18 cellular contexts compared by ENCODE assay signal in the genomic region with DNA sequence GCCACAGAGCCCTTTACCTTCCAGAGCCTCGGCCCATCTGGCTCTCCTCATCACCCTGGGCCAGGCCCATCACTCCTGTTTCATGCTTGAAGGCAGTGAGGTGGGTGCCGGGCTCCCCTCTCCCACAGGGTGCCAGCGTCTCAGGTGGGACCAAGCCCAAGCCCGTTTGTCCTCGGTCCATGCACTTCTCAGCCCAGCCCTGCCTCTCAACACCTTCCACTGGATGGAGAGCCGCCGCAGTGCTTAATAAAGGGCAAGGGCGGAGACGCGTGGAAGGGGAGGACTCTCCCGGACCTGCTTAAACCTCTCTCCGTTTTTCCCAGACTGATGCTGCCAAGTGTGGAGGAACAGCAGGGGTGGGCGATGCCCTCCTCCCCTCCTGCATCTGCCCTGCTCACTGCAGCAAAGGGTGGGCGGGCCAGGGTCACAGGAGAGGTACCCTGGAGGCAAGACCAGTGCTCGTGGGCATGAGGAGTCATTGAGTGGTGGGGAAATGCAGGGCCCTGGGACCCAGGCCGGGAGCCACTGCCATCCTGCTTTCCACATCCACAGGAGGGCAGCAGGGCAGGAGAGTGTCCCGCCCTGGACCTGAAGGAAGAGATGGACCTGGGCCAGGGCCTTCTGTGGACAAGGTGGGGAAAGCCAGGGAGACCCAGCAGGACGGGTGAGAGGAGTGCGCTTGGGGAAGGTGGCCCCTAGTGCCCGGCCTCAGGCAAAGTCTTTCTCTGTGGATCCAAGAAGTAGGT.
"Had no signal": no experiment of that assay in that cellular context is flagged by ENCODE, and none has a peak within 500 bp of the region (broad histone marks: within the 10 kb centered on the region; RNA-seq: fewer than 3 reads in every experiment).

No MANE protein-coding gene starts in this region.

- H3K27ac Mint-ChIP-seq: activated naive CD4-positive, alpha-beta T cell treated with anti-CD3 and anti-CD28 coated beads, Interleukin-2, amount 50 U/mL, for 72 hours; stimulated activated naive CD8-positive, alpha-beta T cell treated with anti-CD3 and anti-CD28 coated beads, Interleukin-15, Interleukin-2, amounts not matched to agents 100 ng/mL and 50 ng/mL, for 24 hours; T-cell had no signal

- DNase-seq: activated CD4-positive, alpha-beta T cell treated with anti-CD3 and anti-CD28 coated beads for 1 hour; activated CD4-positive, alpha-beta T cell treated with anti-CD3 and anti-CD28 coated beads, Interleukin-2, amount 50 U/mL, for 48 hours; activated gamma-delta T cell; activated T-cell treated with anti-CD3 and anti-CD28 coated beads, Interleukin-2, amount 50 U/mL, for 4 hours; body of pancreas; central memory CD4-positive, alpha-beta T cell; effector CD4-positive, alpha-beta T cell; foreskin fibroblast; hypothalamus; stimulated activated CD4-positive, alpha-beta T cell treated with anti-CD3 and anti-CD28 coated beads, Interleukin-2, amount 100 ng/mL, for 48 hours; T-cell; T1000; testis had no signal

- H3K9me3 ChIP-seq: body of pancreas, neutrophil, testis had no signal

- ATAC-seq: activated naive CD4-positive, alpha-beta T cell treated with anti-CD3 and anti-CD28 coated beads, Interleukin-2, amount 50 U/mL, for 72 hours; activated T-cell treated with anti-CD3 and anti-CD28 coated beads, Interleukin-2, amount 50 U/mL, for 4 hours; body of pancreas; T-cell had no signal

- H3K36me3 ChIP-seq: neutrophil had no signal

- H3K4me3 ChIP-seq: body of pancreas, coronary artery, SK-N-MC, testis had no signal

- H3K9me3 Mint-ChIP-seq: activated naive CD4-positive, alpha-beta T cell treated with anti-CD3 and anti-CD28 coated beads, Interleukin-2, amount 50 U/mL, for 72 hours; activated T-cell treated with anti-CD3 and anti-CD28 coated beads, Interleukin-2, amount 50 U/mL, for 4 hours; stimulated activated naive CD8-positive, alpha-beta T cell treated with anti-CD3 and anti-CD28 coated beads, Interleukin-15, Interleukin-2, amounts not matched to agents 100 ng/mL and 50 ng/mL, for 24 hours; T-cell had no signal

- H3K36me3 Mint-ChIP-seq: activated naive CD4-positive, alpha-beta T cell treated with anti-CD3 and anti-CD28 coated beads, Interleukin-2, amount 50 U/mL, for 72 hours; T-cell had no signal

- H3K27me3 ChIP-seq: body of pancreas, testis had no signal

- H3K4me3 Mint-ChIP-seq: activated T-cell treated with anti-CD3 and anti-CD28 coated beads, Interleukin-2, amount 50 U/mL, for 4 hours; stimulated activated naive CD8-positive, alpha-beta T cell treated with anti-CD3 and anti-CD28 coated beads, Interleukin-15, Interleukin-2, amounts not matched to agents 100 ng/mL and 50 ng/mL, for 24 hours; T-cell had no signal
